12 cellular contexts compared by ENCODE assay signal in the genomic region with DNA sequence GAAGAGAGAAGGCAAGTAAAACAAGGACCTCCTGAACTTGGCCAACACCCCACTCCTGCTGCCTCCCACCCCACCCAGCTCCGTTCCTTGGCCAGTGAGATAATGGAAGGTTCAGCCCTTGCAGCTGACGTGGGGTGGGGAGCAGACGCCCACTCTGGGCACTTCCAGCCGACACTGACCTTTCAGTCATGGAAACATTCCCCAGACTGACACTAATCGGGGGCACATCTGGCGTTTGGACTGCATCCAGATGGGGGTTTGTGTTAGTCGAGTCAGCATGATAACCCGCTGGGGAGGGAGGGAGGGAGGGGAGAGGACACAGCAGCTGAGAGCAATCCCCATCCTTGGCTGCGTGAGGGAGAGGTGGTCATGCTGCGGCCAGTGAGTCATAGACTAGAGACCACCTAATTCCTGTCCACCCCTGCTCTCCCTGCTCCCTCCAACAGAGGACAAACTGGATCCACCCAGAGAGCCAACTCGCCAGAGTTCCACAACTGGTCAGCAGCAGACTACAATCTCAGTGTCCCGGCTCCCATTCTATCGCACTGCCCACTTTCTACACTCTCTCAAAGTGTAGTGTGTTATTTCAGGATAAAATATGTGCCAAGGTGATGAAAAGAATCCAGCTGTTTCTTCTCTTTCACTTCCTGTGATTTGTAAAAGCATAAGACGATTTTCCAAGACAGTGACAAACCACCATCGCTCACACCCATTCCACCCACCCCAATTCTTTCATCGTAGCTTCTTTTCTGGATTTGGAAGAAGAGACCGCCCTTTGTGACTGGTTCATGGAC.
DNase-seq lines count a peak whose midpoint lies in the region; ATAC-seq and TF ChIP-seq lines count a peak whose summit lies in the region.
"Had no signal": no experiment of that assay in that cellular context is flagged by ENCODE, and none has a peak within 500 bp of the region (broad histone marks: within the 10 kb centered on the region; RNA-seq: fewer than 3 reads in every experiment).

No MANE protein-coding gene starts in this region.

- intact Hi-C loops in colonic mucosa (cut with DNase I): no loop called here
- intact Hi-C loops in activated CD8-positive, alpha-beta T cell treated with anti-CD3 and anti-CD28 coated beads for 36 hours (cut with micrococcal nuclease): no loop called here

- no peak overlapping the region for H3K27ac Mint-ChIP-seq in activated CD8-positive, alpha-beta T cell treated with anti-CD3 and anti-CD28 coated beads for 36 hours
- H3K27ac Mint-ChIP-seq: activated T-helper 1 cell treated with anti-CD3 and anti-CD28 coated beads, Interleukin-12 subunit alpha, Interleukin-12 subunit beta, Interleukin-2, Interleukin-4 antibody, amounts not matched to agents 30 ng/mL and 10 ng/mL and 1 ng/mL, durations not matched to agents 14 hours and 24 hours and 36 hours had no signal

- TF ChIP-seq CTCF in colonic mucosa (IDR thresholded peaks at IDR 0.05) (no peak), lung (IDR thresholded peaks at IDR 0.05; ENCODE audit: control extremely low read depth, extremely low read depth) (no peak)
- TF ChIP-seq CTCF in activated CD8-positive, alpha-beta T cell treated with anti-CD3 and anti-CD28 coated beads for 36 hours (IDR thresholded peaks at IDR 0.05): no peak

- H3K27me3 ChIP-seq in MG63: no peaks in the 10 kb centered on the region
- no peaks in the 10 kb centered on the region for H3K27me3 ChIP-seq in colonic mucosa
- H3K27me3 ChIP-seq in lung (ENCODE audit: control insufficient read depth, insufficient read depth): no peaks in the 10 kb centered on the region
- H3K27me3 ChIP-seq in subcutaneous abdominal adipose tissue (ENCODE audit: control insufficient read depth in 5 of 5, insufficient read depth in 4 of 5, low read length in 5 of 5): no peaks in the 10 kb centered on the region
- H3K27me3 ChIP-seq: neutrophil had no signal

- no peaks in the 10 kb centered on the region for H3K9me3 ChIP-seq in MG63
- no peaks in the 10 kb centered on the region for H3K9me3 ChIP-seq in colonic mucosa
- H3K9me3 ChIP-seq in lung (ENCODE audit: control insufficient read depth in 2 of 2, insufficient read depth in 1 of 2, low read length in 1 of 2): no peaks in the 10 kb centered on the region
- H3K9me3 ChIP-seq in subcutaneous abdominal adipose tissue (ENCODE audit: control insufficient read depth in 5 of 5, low read length in 5 of 5): no peaks in the 10 kb centered on the region
- H3K9me3 ChIP-seq: neutrophil had no signal

- no peaks in the 10 kb centered on the region for H3K9me3 Mint-ChIP-seq in activated CD8-positive, alpha-beta T cell treated with anti-CD3 and anti-CD28 coated beads for 36 hours
- H3K9me3 Mint-ChIP-seq: activated T-helper 1 cell treated with anti-CD3 and anti-CD28 coated beads, Interleukin-12 subunit alpha, Interleukin-12 subunit beta, Interleukin-2, Interleukin-4 antibody, amounts not matched to agents 30 ng/mL and 10 ng/mL and 1 ng/mL, durations not matched to agents 14 hours and 24 hours and 36 hours had no signal

- H3K4me1 ChIP-seq in colonic mucosa (no peaks in the 10 kb centered on the region), lung (ENCODE audit: control insufficient read depth in 2 of 2, insufficient read depth in 2 of 2, low read length in 2 of 2) (peaks cover 0 to 4% of the 10 kb centered on the region in 2 donors), subcutaneous abdominal adipose tissue (ENCODE audit: control insufficient read depth in 5 of 5, insufficient read depth in 5 of 5, low read length in 5 of 5) (peaks cover 18 to 64% (median 56%) of the 10 kb centered on the region in 5 donors)

- ATAC-seq in lung (ENCODE audit: insufficient read depth, low FRiP score): peak; percentile 14
- no peak for ATAC-seq in activated CD8-positive, alpha-beta T cell treated with anti-CD3 and anti-CD28 coated beads for 36 hours

- 60 to 78% methylated on average over 17 of the region's 17 CpGs for WGBS in lung, 2 donors

- CTCF ChIA-PET in activated CD8-positive, alpha-beta T cell treated with anti-CD3 and anti-CD28 coated beads for 36 hours (lab: Charles Lee): no interaction called here

- H3K4me3 ChIP-seq in MG63: no peak overlapping the region
- no peak overlapping the region for H3K4me3 ChIP-seq in colonic mucosa
- H3K4me3 ChIP-seq in lung: no peak overlapping the region
- no peak overlapping the region for H3K4me3 ChIP-seq in subcutaneous abdominal adipose tissue (ENCODE audit: low read depth in 1 of 5, low read length in 5 of 5)

- peak; percentile 90 for DNase-seq in MG63
- DNase-seq in colonic mucosa: peak; percentile 52
- DNase-seq in lung (ENCODE audit: low spot score): peak; percentile 71
- DNase-seq in effector CD8-positive, alpha-beta T cell (lab: John Stamatoyannopoulos, UW): no peak
- DNase-seq in medulla oblongata (ENCODE audit: extremely low spot score): no peak
- no peak for DNase-seq in activated CD8-positive, alpha-beta T cell treated with anti-CD3 and anti-CD28 coated beads for 36 hours
- DNase-seq in DMS79 treated with DMSO at 0.1 percent for 48 hours (lab: John Stamatoyannopoulos, UW): no peak
- DNase-seq: KG1, NCI-H526 treated with DMSO at 0.1 percent for 48 hours had no signal

- H3K36me3 Mint-ChIP-seq in activated CD8-positive, alpha-beta T cell treated with anti-CD3 and anti-CD28 coated beads for 36 hours (ENCODE audit: low read depth): no peaks in the 10 kb centered on the region

- H3K4me1 Mint-ChIP-seq in activated CD8-positive, alpha-beta T cell treated with anti-CD3 and anti-CD28 coated beads for 36 hours (ENCODE audit: low read depth): no peaks in the 10 kb centered on the region

- peak overlapping the region; percentile 2 for H3K27ac ChIP-seq in colonic mucosa
- no peak overlapping the region for H3K27ac ChIP-seq in lung (ENCODE audit: low read depth in 1 of 2, low read length in 1 of 2)
- peak overlapping the region; percentile 88 for H3K27ac ChIP-seq in subcutaneous abdominal adipose tissue (ENCODE audit: low read depth, low read length)
- H3K27ac ChIP-seq: neutrophil had no signal

- H3K27me3 Mint-ChIP-seq in activated CD8-positive, alpha-beta T cell treated with anti-CD3 and anti-CD28 coated beads for 36 hours: peaks cover 5% of the 10 kb centered on the region

- H3K4me3 Mint-ChIP-seq in activated CD8-positive, alpha-beta T cell treated with anti-CD3 and anti-CD28 coated beads for 36 hours: no peak overlapping the region
- H3K4me3 Mint-ChIP-seq: activated T-helper 1 cell treated with anti-CD3 and anti-CD28 coated beads, Interleukin-12 subunit alpha, Interleukin-12 subunit beta, Interleukin-2, Interleukin-4 antibody, amounts not matched to agents 30 ng/mL and 10 ng/mL and 1 ng/mL, durations not matched to agents 14 hours and 24 hours and 36 hours had no signal

- POLR2A ChIA-PET in activated CD8-positive, alpha-beta T cell treated with anti-CD3 and anti-CD28 coated beads for 36 hours (lab: Charles Lee): interaction anchor here (1.5 kb wide), 1 partner anchor 79 kb away, joined by 3 read pairs; no protein-coding TSS in a partner anchor

- H3K36me3 ChIP-seq in MG63 (no peaks in the 10 kb centered on the region), colonic mucosa (no peaks in the 10 kb centered on the region), lung (ENCODE audit: control insufficient read depth in 2 of 2, insufficient read depth in 2 of 2, low read length in 2 of 2) (no peaks in the 10 kb centered on the region), subcutaneous abdominal adipose tissue (ENCODE audit: control insufficient read depth in 5 of 5, insufficient read depth in 5 of 5, low read length in 5 of 5) (no peaks in the 10 kb centered on the region)
- H3K36me3 ChIP-seq: neutrophil had no signal

- H3K9ac ChIP-seq in colonic mucosa (ENCODE audit: low read depth in 2 of 2, low read length in 2 of 2) (no peak overlapping the region), subcutaneous abdominal adipose tissue (ENCODE audit: low read length in 5 of 5) (peak overlapping the region in 2 of 5 donors; percentile 28 to 53)

Comparison
In these comparisons a context has a peak if more than half of its experiments do, and no peak if none do; other contexts are left out.
1. DNase-seq: peak in MG63 (single experiment), colonic mucosa (single experiment) and lung (single experiment); none in effector CD8-positive, alpha-beta T cell (single experiment), medulla oblongata (single experiment), activated CD8-positive, alpha-beta T cell treated with anti-CD3 and anti-CD28 coated beads for 36 hours (single experiment) and DMS79 treated with DMSO at 0.1 percent for 48 hours (single experiment).
2. H3K27ac ChIP-seq: peak in colonic mucosa (single experiment) and subcutaneous abdominal adipose tissue (single experiment); none in lung (0 of 2).